14 cellular contexts compared by ENCODE assay signal in the genomic region with DNA sequence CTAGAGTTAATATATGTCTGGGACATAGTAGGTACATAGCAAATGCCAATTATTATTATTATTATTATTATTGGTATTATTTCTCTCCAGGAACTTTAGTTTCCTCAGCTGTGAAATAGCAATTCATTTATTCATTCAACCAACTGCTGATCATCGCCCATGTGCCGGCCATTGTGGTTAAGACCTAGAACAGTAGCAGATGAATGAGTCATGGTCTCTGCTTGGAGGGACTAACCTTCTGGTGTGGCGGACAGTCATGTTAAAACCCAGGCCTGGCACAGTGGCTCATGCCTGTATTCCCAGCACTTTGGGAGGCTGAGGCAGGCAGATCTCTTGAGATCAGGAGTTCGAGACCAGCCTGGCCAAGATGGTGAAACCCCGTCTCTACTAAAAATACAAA. TPM values are rescaled to one million over a fixed set of nuclear protein-coding genes. Genes with fewer than 3 reads are reported as not detected.
DNase-seq lines count a peak whose midpoint lies in the region; ATAC-seq, FAIRE-seq and TF ChIP-seq lines count a peak whose summit lies in the region.
"Had no signal": no experiment of that assay in that cellular context is flagged by ENCODE, and none has a peak within 500 bp of the region (broad histone marks: within the 10 kb centered on the region; RNA-seq: fewer than 3 reads in every experiment).

No MANE protein-coding gene starts in this region.

- no peak overlapping the region for H3K9ac ChIP-seq in HepG2 (ENCODE audit: insufficient read depth, low read depth, low read length)
- H3K9ac ChIP-seq: parathyroid adenoma had no signal

- FAIRE-seq in HepG2 (lab: Jason Lieb, UNC) = no peak
- FAIRE-seq: GM12891 had no signal

- no peak for TF ChIP-seq POLR2A in HepG2 (IDR thresholded peaks at IDR 0.05; ENCODE audit: insufficient read depth in 1 of 2, low read depth in 2 of 2, low read length in 2 of 2)

- H3K36me3 ChIP-seq in HepG2 (replicated peaks in 1 of 2; ENCODE audit: control insufficient read depth in 1 of 2, insufficient read depth in 2 of 2, low read length in 2 of 2) = no peaks in the 10 kb centered on the region
- H3K36me3 ChIP-seq: heart left ventricle had no signal

- TF ChIP-seq EP300 in HepG2 (IDR thresholded peaks at IDR 0.05; ENCODE audit: low read depth in 2 of 2, low read length in 2 of 2) (no peak), HepG2 (CRISPR knock-in tag; IDR thresholded peaks at IDR 0.05; ENCODE audit: borderline replicate concordance) (no peak)

- ATAC-seq in GM21423 (IDR thresholded peaks at IDR 0.05; ENCODE audit: unreplicated experiment) (no peak), HepG2 (no peak)
- ATAC-seq: heart left ventricle had no signal

- H3K27ac ChIP-seq in HepG2 (ENCODE audit: extremely low read length, insufficient read depth, low read length) = no peak overlapping the region
- H3K27ac ChIP-seq: heart left ventricle, parathyroid adenoma had no signal

- intact Hi-C loops in HepG2 (cut with micrococcal nuclease; ENCODE audit: unreplicated experiment) = no loop called here

- no peak for TF ChIP-seq RAD21 in HepG2 (CRISPR knock-in tag; IDR thresholded peaks at IDR 0.05)

- DNase-seq in EH (ENCODE audit: low read depth) (peak; percentile 85), M059J (ENCODE audit: low read depth) (peak; percentile 91), astrocyte of the hippocampus (ENCODE audit: low read depth, low spot score) (peak; percentile 75), hepatic stellate cell (ENCODE audit: low spot score) (peak; percentile 78), DMS 273 (lab: John Stamatoyannopoulos, UW; ENCODE audit: unreplicated experiment) (no peak), HepG2 (ENCODE audit: low spot score) (no peak)
- no peak for DNase-seq in central memory CD4-positive, alpha-beta T cell
- DNase-seq: activated naive CD4-positive, alpha-beta T cell treated with Interleukin-2 at 50 U/mL for 16 hours; heart left ventricle; kidney glomerular epithelial cell; substantia nigra had no signal

- H3K4me3 ChIP-seq in HepG2 (replicated peaks in 1 of 3; ENCODE audit: insufficient read depth in 1 of 3, low read depth in 2 of 3, low read length in 3 of 3) = no peak overlapping the region
- H3K4me3 ChIP-seq: heart left ventricle had no signal

- POLR2A ChIA-PET in HepG2 (lab: Yijun Ruan, JAX) = no interaction called here

- H2AFZ ChIP-seq in HepG2 (ENCODE audit: low read length) = no peak overlapping the region
- H2AFZ ChIP-seq: parathyroid adenoma had no signal

- TF ChIP-seq CTCF in HepG2 (CRISPR knock-in tag; IDR thresholded peaks at IDR 0.05) = no peak

- no peaks in the 10 kb centered on the region for H3K79me2 ChIP-seq in HepG2 (ENCODE audit: insufficient read depth, low read length)
- H3K79me2 ChIP-seq: parathyroid adenoma had no signal

- H3K4me2 ChIP-seq in HepG2 (ENCODE audit: low read depth, low read length) = no peak overlapping the region

- H3K27me3 ChIP-seq in HepG2 (ENCODE audit: control insufficient read depth in 1 of 2, insufficient read depth in 2 of 2, low read length in 2 of 2) = peaks cover 0 to 1% of the 10 kb centered on the region in 2 experiments; a peak in 2 of 5 replicates
- H3K27me3 ChIP-seq: heart left ventricle had no signal

- BruUV-seq in HepG2 (replicated peaks; lab: Mats Ljungman, UMichigan) = no TSS peak

- CTCF ChIA-PET in HepG2 (lab: Yijun Ruan, JAX; ENCODE audit: low intra/inter-chr PET ratio, low total read pairs) = interaction anchor here (1.2 kb wide), 1 partner anchor 33 kb away, joined by 4 read pairs; no protein-coding TSS in a partner anchor

- H3K4me1 ChIP-seq in HepG2 (ENCODE audit: insufficient read depth, low read length) = peaks cover 7% of the 10 kb centered on the region
- H3K4me1 ChIP-seq: parathyroid adenoma had no signal

- WGBS in HepG2 (ENCODE audit: low lambda C conversion rate) = 32% methylated on average over 5 of the region's 5 CpGs

- no peaks in the 10 kb centered on the region for H3K9me3 ChIP-seq in HepG2 (ENCODE audit: low read length)
- H3K9me3 ChIP-seq: heart left ventricle had no signal

- no peaks in the 10 kb centered on the region for H4K20me1 ChIP-seq in HepG2 (ENCODE audit: insufficient read depth, low read length)

- in situ Hi-C loops in HepG2 (cut with HindIII; ENCODE audit: extremely low pct_ligation_motif_present, low pct_unique_long_range_greater_than_20kb) = loop anchor here (25.0 kb wide), 1 partner anchor 107 kb away; a partner anchor contains a TSS

TF ChIP-seq in HepG2, 621 proteins besides CTCF, POLR2A, EP300 and RAD21:
- no peak for TF ChIP-seq ZNF703 (CRISPR knock-in tag; IDR thresholded peaks at IDR 0.05; ENCODE audit: borderline replicate concordance)

RNA-seq across cellular contexts. Expression of a gene that starts 23.8 kb away (rescaled TPM):
- total RNA-seq in M059J (2014; rRNA removed; shearing (Covaris generic)) = 14.1 and 16.9 TPM in 2 replicates
- total RNA-seq in HepG2 (2016; rRNA removed; fragmentation: Illumina TruSeq; extraction: Trizol) = 6.3 and 7.2 TPM in 2 replicates
- total RNA-seq in HepG2 (2016; cell fraction: cytosol; rRNA removed; fragmentation: Illumina TruSeq; extraction: Trizol; ENCODE audit: low read depth) = 1.6 and 1.8 TPM in 2 replicates
- 5.6 and 7.1 TPM in 2 replicates for total RNA-seq in HepG2 (2016; cell fraction: insoluble cytoplasmic fraction; rRNA removed; fragmentation: Illumina TruSeq; extraction: Trizol)
- 5.1 and 6.4 TPM in 2 replicates for total RNA-seq in HepG2 (2016; cell fraction: membrane; rRNA removed; fragmentation: Illumina TruSeq; extraction: Trizol)
- total RNA-seq in HepG2 (2016; cell fraction: nucleus; rRNA removed; fragmentation: Illumina TruSeq; extraction: Trizol) = 4.2 and 4.7 TPM in 2 replicates
- polyA plus RNA-seq in HepG2 (2011; rRNA removed) = 12.1 and 13.7 TPM in 2 replicates
- 9.5 and 10.4 TPM in 2 replicates for polyA plus RNA-seq in HepG2 (2011; cell fraction: cytosol; rRNA removed)
- 22.0 and 26.7 TPM in 2 replicates for polyA plus RNA-seq in HepG2 (2011; cell fraction: nucleus; rRNA removed)
- polyA plus RNA-seq in HepG2 (2012) = 7.7 and 7.8 TPM in 2 replicates
- 1.6 and 1.8 TPM in 2 replicates for polyA plus RNA-seq in HepG2 (2016; cell fraction: cytosol; fragmentation: Illumina TruSeq; extraction: Trizol; ENCODE audit: low read depth)
- polyA plus RNA-seq in HepG2 (2016; cell fraction: insoluble cytoplasmic fraction; fragmentation: Illumina TruSeq; extraction: Trizol; ENCODE audit: low read depth) = 7.0 and 8.1 TPM in 2 replicates
- polyA plus RNA-seq in HepG2 (2016; cell fraction: membrane; fragmentation: Illumina TruSeq; extraction: Trizol; ENCODE audit: low read depth) = 4.6 and 4.8 TPM in 2 replicates
- polyA plus RNA-seq in HepG2 (2016; cell fraction: nucleus; fragmentation: Illumina TruSeq; extraction: Trizol; ENCODE audit: insufficient read depth, low read depth) = 12.0 and 13.6 TPM in 2 replicates
- polyA minus RNA-seq in HepG2 (2011; rRNA and poly(A)+ RNA removed; ENCODE audit: low replicate concordance) = 12.3 and 19.3 TPM in 2 replicates
- 6.8 and 10.5 TPM in 2 replicates for polyA minus RNA-seq in HepG2 (2011; cell fraction: cytosol; rRNA and poly(A)+ RNA removed)
- polyA minus RNA-seq in HepG2 (2011; cell fraction: nucleus; rRNA and poly(A)+ RNA removed) = 6.1 and 6.2 TPM in 2 replicates

Comparison
In these comparisons a context has a peak if more than half of its experiments do, and no peak if none do; other contexts are left out.
1. DNase-seq: peak in EH (single experiment), M059J (single experiment), astrocyte of the hippocampus (single experiment) and hepatic stellate cell (single experiment); none in central memory CD4-positive, alpha-beta T cell (single experiment), DMS 273 (single experiment) and HepG2 (single experiment).